3 cellular contexts compared by ENCODE assay signal in genomic region chr1:62183164-62183855, GRCh38. TPM values are rescaled to one million over a fixed set of nuclear protein-coding genes. Genes with fewer than 3 reads are reported as not detected.
"Had no signal": no experiment of that assay in that cellular context is flagged by ENCODE, and none has a peak within 500 bp of the region (broad histone marks: within the 10 kb centered on the region; RNA-seq: fewer than 3 reads in every experiment).

No MANE protein-coding gene starts in this region.

RNA-seq across cellular contexts. Expression of gene L1TD1, which starts 11.3 kb away (rescaled TPM):
- total RNA-seq: gastrocnemius medialis, osteocyte, pulmonary artery endothelial cell had no signal
